Comparison of ENCODE assay signal across 27 cellular contexts in the genomic region with DNA sequence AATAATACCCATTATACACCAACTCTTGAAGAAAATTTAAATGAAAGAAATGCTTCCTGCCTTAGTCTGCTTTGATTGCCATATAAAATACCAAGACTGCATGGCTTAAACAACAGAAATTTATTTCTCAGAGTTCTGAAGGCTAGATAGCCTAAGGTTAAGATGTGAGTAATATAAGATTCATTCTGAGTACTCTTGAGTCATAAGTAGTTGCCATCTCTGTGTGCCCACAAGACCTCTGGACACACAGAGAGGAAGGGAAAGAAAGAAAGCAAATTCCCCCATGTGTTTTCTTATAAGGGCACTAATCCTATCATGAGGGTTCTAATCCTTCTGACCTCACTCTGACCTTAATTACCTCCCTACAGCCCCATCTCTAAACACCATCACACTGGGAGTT.
DNase-seq lines count a peak whose midpoint lies in the region; ATAC-seq and TF ChIP-seq lines count a peak whose summit lies in the region.
"Had no signal": no experiment of that assay in that cellular context is flagged by ENCODE, and none has a peak within 500 bp of the region (broad histone marks: within the 10 kb centered on the region; RNA-seq: fewer than 3 reads in every experiment).

No MANE protein-coding gene starts in this region.

- H3K4me3 ChIP-seq in fibroblast of lung (replicated peaks in 1 of 4; ENCODE audit: control extremely low read depth in 1 of 4, insufficient read depth in 1 of 4, low read depth in 3 of 4, low read length in 4 of 4) (no peak overlapping the region), transverse colon (no peak overlapping the region)
- H3K4me3 ChIP-seq: esophagus muscularis mucosa, SK-N-MC, skin epidermis, stomach, tibial nerve had no signal

- no peaks in the 10 kb centered on the region for H3K36me3 Mint-ChIP-seq in activated CD8-positive, alpha-beta T cell treated with anti-CD3 and anti-CD28 coated beads for 36 hours (ENCODE audit: low read depth)
- H3K36me3 Mint-ChIP-seq: activated naive CD4-positive, alpha-beta T cell treated with anti-CD3 and anti-CD28 coated beads, Interleukin-2, amount 50 U/mL, for 24 hours; CD4-positive, alpha-beta memory T cell; naive thymus-derived CD8-positive, alpha-beta T cell had no signal

- TF ChIP-seq EP300 in transverse colon (IDR thresholded peaks at IDR 0.05; ENCODE audit: low read depth) = no peak

- TF ChIP-seq POLR2A in transverse colon (IDR thresholded peaks at IDR 0.05) = no peak

- H3K4me3 Mint-ChIP-seq in activated CD8-positive, alpha-beta T cell treated with anti-CD3 and anti-CD28 coated beads for 36 hours = no peak overlapping the region
- H3K4me3 Mint-ChIP-seq: activated naive CD4-positive, alpha-beta T cell treated with anti-CD3 and anti-CD28 coated beads, Interleukin-2, amount 50 U/mL, for 24 hours; CD4-positive, alpha-beta memory T cell; naive thymus-derived CD8-positive, alpha-beta T cell had no signal

- H3K36me3 ChIP-seq in fibroblast of lung (ENCODE audit: control insufficient read depth, insufficient read depth, low read length) (no peaks in the 10 kb centered on the region), transverse colon (no peaks in the 10 kb centered on the region)
- H3K36me3 ChIP-seq: esophagus muscularis mucosa, stomach, tibial nerve had no signal

- in situ Hi-C loops in transverse colon (cut with MboI; ENCODE audit: low pct_ligation_motif_present in 1 of 4, low pct_unique_long_range_greater_than_20kb in 1 of 4, low sequenced_read_pairs in 3 of 4) = no loop called here

- H3K27ac ChIP-seq in fibroblast of lung (ENCODE audit: insufficient read depth, low read length) (no peak overlapping the region), transverse colon (no peak overlapping the region)
- H3K27ac ChIP-seq: esophagus muscularis mucosa, RWPE1, SK-N-MC, skin epidermis, stomach, tibial nerve had no signal

- no peaks in the 10 kb centered on the region for H3K79me2 ChIP-seq in fibroblast of lung (ENCODE audit: control insufficient read depth, insufficient read depth, low read length)

- no peak overlapping the region for H3K4me2 ChIP-seq in fibroblast of lung (ENCODE audit: extremely low read depth, insufficient read depth, low read length)

- peaks cover 9% of the 10 kb centered on the region for H3K4me1 ChIP-seq in fibroblast of lung (ENCODE audit: control insufficient read depth, extremely low read depth, insufficient read depth, low read length)
- no peaks in the 10 kb centered on the region for H3K4me1 ChIP-seq in transverse colon
- H3K4me1 ChIP-seq: tibial nerve had no signal

- H3K9me3 Mint-ChIP-seq in activated CD8-positive, alpha-beta T cell treated with anti-CD3 and anti-CD28 coated beads for 36 hours = peaks cover 6% of the 10 kb centered on the region

- POLR2A ChIA-PET in activated CD8-positive, alpha-beta T cell treated with anti-CD3 and anti-CD28 coated beads for 36 hours (lab: Charles Lee) = no interaction called here

- no peak overlapping the region for H3K9ac ChIP-seq in fibroblast of lung (ENCODE audit: insufficient read depth, low read length)

- H2AFZ ChIP-seq in fibroblast of lung (ENCODE audit: low read length) = no peak overlapping the region

- no peaks in the 10 kb centered on the region for H4K20me1 ChIP-seq in fibroblast of lung (ENCODE audit: control insufficient read depth, extremely low read depth, insufficient read depth, low read length)

- peak; percentile 58 for DNase-seq in A172 (ENCODE audit: low spot score)
- DNase-seq in HS-27A (ENCODE audit: low read depth) = peak; percentile 26
- DNase-seq in RKO (ENCODE audit: low spot score) = peak; percentile 62
- DNase-seq in fibroblast of lung (ENCODE audit: low read depth in 2 of 2) = peak; percentile 16 to 59
- DNase-seq in transverse colon = no peak
- DNase-seq in NCI-H2196 (lab: John Stamatoyannopoulos, UW; ENCODE audit: unreplicated experiment) = no peak
- DNase-seq in LoVo (ENCODE audit: low spot score) = no peak
- DNase-seq in activated CD8-positive, alpha-beta T cell treated with anti-CD3 and anti-CD28 coated beads for 36 hours = no peak
- DNase-seq: activated CD4-positive, alpha-beta T cell treated with anti-CD3 and anti-CD28 coated beads, Interleukin-2, amount 50 U/mL, for 48 hours; anterior cingulate cortex; CD4-positive, alpha-beta memory T cell; central memory CD4-positive, alpha-beta T cell; DMS 273 treated with DMSO at 0.1 percent for 48 hours; islet precursor cell; naive thymus-derived CD8-positive, alpha-beta T cell; NCI-H1694; NCI-H526 treated with DMSO at 0.1 percent for 48 hours; stimulated activated CD8-positive, alpha-beta memory T cell treated with anti-CD3 and anti-CD28 coated beads, Interleukin-4, amount 100 ng/mL, for 48 hours; stomach had no signal

- H3K27me3 Mint-ChIP-seq in activated CD8-positive, alpha-beta T cell treated with anti-CD3 and anti-CD28 coated beads for 36 hours = no peaks in the 10 kb centered on the region
- H3K27me3 Mint-ChIP-seq: activated naive CD4-positive, alpha-beta T cell treated with anti-CD3 and anti-CD28 coated beads, Interleukin-2, amount 50 U/mL, for 24 hours; CD4-positive, alpha-beta memory T cell; naive thymus-derived CD8-positive, alpha-beta T cell had no signal

- no peaks in the 10 kb centered on the region for H3K4me1 Mint-ChIP-seq in activated CD8-positive, alpha-beta T cell treated with anti-CD3 and anti-CD28 coated beads for 36 hours (ENCODE audit: low read depth)
- H3K4me1 Mint-ChIP-seq: activated naive CD4-positive, alpha-beta T cell treated with anti-CD3 and anti-CD28 coated beads, Interleukin-2, amount 50 U/mL, for 24 hours; CD4-positive, alpha-beta memory T cell; naive thymus-derived CD8-positive, alpha-beta T cell had no signal

- H3K27me3 ChIP-seq in fibroblast of lung (ENCODE audit: control insufficient read depth, insufficient read depth, low read length) (no peaks in the 10 kb centered on the region), transverse colon (no peaks in the 10 kb centered on the region)
- H3K27me3 ChIP-seq: esophagus muscularis mucosa, stomach, tibial nerve had no signal

- no peak for ATAC-seq in activated CD8-positive, alpha-beta T cell treated with anti-CD3 and anti-CD28 coated beads for 36 hours
- ATAC-seq: activated CD4-positive, CD25-positive, alpha-beta regulatory T cell treated with anti-CD3 and anti-CD28 coated beads, Interleukin-2, amount 50 U/mL, for 24 hours; naive thymus-derived CD8-positive, alpha-beta T cell had no signal

- H3K27ac Mint-ChIP-seq in activated CD8-positive, alpha-beta T cell treated with anti-CD3 and anti-CD28 coated beads for 36 hours = no peak overlapping the region
- H3K27ac Mint-ChIP-seq: activated naive CD4-positive, alpha-beta T cell treated with anti-CD3 and anti-CD28 coated beads, Interleukin-2, amount 50 U/mL, for 24 hours; activated T-helper 2 cell treated with anti-CD3 and anti-CD28 coated beads, Interferon-gamma antibody, Interleukin-2, Interleukin-4, amounts not matched to agents 10 μg/mL and 5 μg/mL and 100 μg/mL, durations not matched to agents 14 hours and 24 hours and 36 hours; naive thymus-derived CD8-positive, alpha-beta T cell had no signal

- CTCF ChIA-PET in activated CD8-positive, alpha-beta T cell treated with anti-CD3 and anti-CD28 coated beads for 36 hours (lab: Charles Lee) = no interaction called here

- H3K9me3 ChIP-seq in fibroblast of lung (ENCODE audit: control insufficient read depth, insufficient read depth, low read depth, low read length) = no peaks in the 10 kb centered on the region
- no peaks in the 10 kb centered on the region for H3K9me3 ChIP-seq in transverse colon
- H3K9me3 ChIP-seq: esophagus muscularis mucosa, stomach, tibial nerve had no signal

- intact Hi-C loops in transverse colon (cut with DNase I; ENCODE audit: low total_unique reads) = no loop called here
- intact Hi-C loops in activated CD8-positive, alpha-beta T cell treated with anti-CD3 and anti-CD28 coated beads for 36 hours (cut with micrococcal nuclease) = no loop called here

- TF ChIP-seq CTCF in fibroblast of lung (conservative IDR thresholded peaks at IDR 0.05 in 1 of 2, IDR thresholded peaks at IDR 0.05 in 1 of 2; ENCODE audit: low read depth in 1 of 2, low read length in 2 of 2) = no peak
- TF ChIP-seq CTCF in transverse colon (IDR thresholded peaks at IDR 0.05) = no peak
- TF ChIP-seq CTCF in activated CD8-positive, alpha-beta T cell treated with anti-CD3 and anti-CD28 coated beads for 36 hours (IDR thresholded peaks at IDR 0.05) = no peak

Comparison
In these comparisons a context has a peak if more than half of its experiments do, and no peak if none do; other contexts are left out.
1. DNase-seq: peak in A172 (single experiment), HS-27A (single experiment), RKO (single experiment) and fibroblast of lung (2 of 2); none in transverse colon (single experiment), NCI-H2196 (single experiment), LoVo (single experiment) and activated CD8-positive, alpha-beta T cell treated with anti-CD3 and anti-CD28 coated beads for 36 hours (single experiment).